In genomic region chr22:30308518-30309230, GRCh38 we compare ENCODE assay signal across 9 cellular contexts. TPM values are rescaled to one million over a fixed set of nuclear protein-coding genes. Genes with fewer than 3 reads are reported as not detected.
DNase-seq lines count a peak whose midpoint lies in the region; ATAC-seq and TF ChIP-seq lines count a peak whose summit lies in the region.
"Had no signal": no experiment of that assay in that cellular context is flagged by ENCODE, and none has a peak within 500 bp of the region (broad histone marks: within the 10 kb centered on the region; RNA-seq: fewer than 3 reads in every experiment).

No MANE protein-coding gene starts in this region.

- no peak overlapping the region for H3K27ac ChIP-seq in HCT116 (ENCODE audit: low read depth, low read length)

- no peaks in the 10 kb centered on the region for H3K9me3 ChIP-seq in HCT116 (ENCODE audit: control insufficient read depth in 1 of 2, insufficient read depth in 1 of 2, low read depth in 1 of 2, low read length in 2 of 2)

- in situ Hi-C loops in Caki2 (cut with HindIII; ENCODE audit: low pct_unique_long_range_greater_than_20kb, low sequenced_read_pairs) = no loop called here

- H3K27ac Mint-ChIP-seq in naive B cell = peak overlapping the region; percentile 89 to 98 (median 98)

- no peak overlapping the region for H3K9ac ChIP-seq in HCT116 (ENCODE audit: low read length)

- POLR2A ChIA-PET in HCT116 (lab: Charles Lee) = interaction anchor here (1.1 to 1.7 kb wide), 2 partner anchors 18 kb away, joined by 3 to 5 read pairs; partner anchors contain the start of gene TBC1D10A

- intact Hi-C loops in HCT116 (cut with micrococcal nuclease) = no loop called here

- H3K4me1 ChIP-seq in HCT116 (ENCODE audit: control insufficient read depth in 1 of 2, insufficient read depth in 2 of 2, low read length in 2 of 2) = peaks cover 61 to 94% of the 10 kb centered on the region in 2 experiments

- H3K4me1 Mint-ChIP-seq in activated T-cell treated with anti-CD3 and anti-CD28 coated beads, Interleukin-2, amount 50 U/mL, for 4 hours (ENCODE audit: low read depth) = peaks cover 99% of the 10 kb centered on the region
- H3K4me1 Mint-ChIP-seq in naive B cell = peaks cover 87 to 100% (median 94%) of the 10 kb centered on the region in 3 donors

- no peak for TF ChIP-seq RAD21 in HCT116 (IDR thresholded peaks at IDR 0.05; ENCODE audit: low read depth)

- no peak overlapping the region for H2AFZ ChIP-seq in HCT116 (ENCODE audit: low read depth, low read length, poor library complexity, severe bottlenecking)

- H3K4me3 Mint-ChIP-seq in activated T-cell treated with anti-CD3 and anti-CD28 coated beads, Interleukin-2, amount 50 U/mL, for 4 hours = peak overlapping the region; percentile 32
- H3K4me3 Mint-ChIP-seq in naive B cell = peak overlapping the region; percentile 56 to 94 (median 78)

- no peak for ATAC-seq in HCT116
- ATAC-seq in activated T-cell treated with anti-CD3 and anti-CD28 coated beads, Interleukin-2, amount 50 U/mL, for 4 hours = no peak
- ATAC-seq in naive B cell (ENCODE audit: low read depth in 2 of 2) = peak in 1 of 2 donors; percentile 17
- ATAC-seq in HG02938 (IDR thresholded peaks at IDR 0.05; ENCODE audit: unreplicated experiment) = no peak

- TF ChIP-seq POLR2A in HCT116 (IDR thresholded peaks at IDR 0.05; ENCODE audit: borderline replicate concordance, extremely low read depth, insufficient read depth, insufficient read length) = no peak

- peaks cover 9% of the 10 kb centered on the region for H3K36me3 Mint-ChIP-seq in activated T-cell treated with anti-CD3 and anti-CD28 coated beads, Interleukin-2, amount 50 U/mL, for 4 hours (ENCODE audit: insufficient read depth)
- H3K36me3 Mint-ChIP-seq in naive B cell = no peaks in the 10 kb centered on the region

- BruUV-seq in HCT116 (replicated peaks; lab: Mats Ljungman, UMichigan) = no TSS peak

- H3K27me3 ChIP-seq in HCT116 (ENCODE audit: insufficient read depth, low read length) = no peaks in the 10 kb centered on the region

- H3K4me3 ChIP-seq in HCT116 (replicated peaks in 1 of 2; ENCODE audit: low read depth in 1 of 2, low read length in 2 of 2) = no peak overlapping the region

- peaks cover 3% of the 10 kb centered on the region for H3K9me3 Mint-ChIP-seq in activated T-cell treated with anti-CD3 and anti-CD28 coated beads, Interleukin-2, amount 50 U/mL, for 4 hours
- no peaks in the 10 kb centered on the region for H3K9me3 Mint-ChIP-seq in naive B cell

- H4K20me1 ChIP-seq in HCT116 (ENCODE audit: insufficient read depth) = no peaks in the 10 kb centered on the region

- RAD21 ChIA-PET in HCT116 (lab: Charles Lee; ENCODE audit: low non-redundant PET in 1 of 2, low total read pairs in 2 of 2, uncharacterized antibody in 2 of 2, unreplicated experiment in 2 of 2) = interaction anchor here in 1 of 2 experiments (0.7 to 1.0 kb wide), 2 partner anchors 18 to 21 kb away, joined by 3 read pairs; partner anchors contain the start of gene TBC1D10A

- H3K27me3 Mint-ChIP-seq in activated T-cell treated with anti-CD3 and anti-CD28 coated beads, Interleukin-2, amount 50 U/mL, for 4 hours (ENCODE audit: low read depth) = no peaks in the 10 kb centered on the region
- no peaks in the 10 kb centered on the region for H3K27me3 Mint-ChIP-seq in naive B cell

- DNase-seq in Caki2 (ENCODE audit: low read depth) = peak; percentile 57
- DNase-seq in HCT116 (ENCODE audit: low read depth, low spot score) = no peak
- DNase-seq in activated T-cell treated with anti-CD3 and anti-CD28 coated beads, Interleukin-2, amount 50 U/mL, for 4 hours = no peak
- no peak for DNase-seq in naive B cell
- DNase-seq in mucosa of gallbladder (ENCODE audit: low spot score) = no peak
- no peak for DNase-seq in occipital lobe (lab: John Stamatoyannopoulos, UW)
- no peak for DNase-seq in COLO668 (lab: John Stamatoyannopoulos, UW; ENCODE audit: unreplicated experiment)
- DNase-seq: NCI-H1048 had no signal

- CTCF ChIA-PET in HCT116 (lab: Charles Lee) = no interaction called here

- 0 out of 2 replicates have a peak, but pooled peaks cover 4% of the 10 kb centered on the region for H3K79me2 ChIP-seq in HCT116 (ENCODE audit: insufficient read depth, low read length)

- H3K36me3 ChIP-seq in HCT116 (ENCODE audit: control insufficient read depth in 1 of 2, insufficient read depth in 2 of 2, low read length in 2 of 2) = no peaks in the 10 kb centered on the region

- H3K4me2 ChIP-seq in HCT116 (ENCODE audit: low read length) = 0 out of 2 replicates have a peak overlapping the region, but pooled peaks have one; percentile 3

- H3K9me2 ChIP-seq in HCT116 (ENCODE audit: insufficient read depth) = no peaks in the 10 kb centered on the region

- TF ChIP-seq CTCF in HCT116 (IDR thresholded peaks at IDR 0.05 in 2 of 3, conservative IDR thresholded peaks at IDR 0.05 in 1 of 3; ENCODE audit: borderline replicate concordance in 1 of 3, insufficient read depth in 1 of 3, low read depth in 2 of 3, low read length in 2 of 3) = no peak

TF ChIP-seq in HCT116, 20 proteins besides CTCF, POLR2A, EP300 and RAD21:
- TF ChIP-seq ZBTB33 (IDR thresholded peaks at IDR 0.05; ENCODE audit: extremely low read depth, insufficient replicate concordance, low read length) = no peak
- no peak for TF ChIP-seq SRF (IDR thresholded peaks at IDR 0.05; ENCODE audit: low read depth)
- peak; percentile 11; the same call in 1 of the 2 replicates for TF ChIP-seq JUND (IDR thresholded peaks at IDR 0.05)
- no peak for TF ChIP-seq EZH2 (IDR thresholded peaks at IDR 0.05)
- no peak for TF ChIP-seq CEBPB (IDR thresholded peaks at IDR 0.05; ENCODE audit: low read depth)
TF ChIP-seq in HCT116: peak in this region for 1.

RNA-seq across cellular contexts. Expression of gene TBC1D10A, which starts 18.1 kb away (rescaled TPM):
- total RNA-seq in Caki2 (2014; rRNA removed; shearing (Covaris generic); ENCODE audit: low replicate concordance) = 44.3 and 45.5 TPM in 2 replicates
- 18.6 TPM for total RNA-seq in HCT116 (2021; ENCODE audit: unreplicated experiment)
- 20.1 and 20.7 TPM in 2 replicates for polyA plus RNA-seq in HCT116 (2012)
- 10 to 100 TPM; 12.6 to 16.4 (median 14.0) TPM for total RNA-seq in activated T-cell treated with anti-CD3 and anti-CD28 coated beads, Interleukin-2, amount 50 U/mL, for 4 hours
- polyA plus RNA-seq in naive B cell (ENCODE audit: low read depth in 6 of 6) = 10 to 100 TPM; 39.9 to 54.0 (median 40.7) TPM
- total RNA-seq in mucosa of gallbladder = 48.4 TPM
- 10.0 TPM for total RNA-seq in occipital lobe

RNA-seq across cellular contexts. Expression of gene CASTOR1, which starts 19.4 kb away (rescaled TPM):
- 14.0 and 16.0 TPM in 2 replicates for total RNA-seq in Caki2 (2014; rRNA removed; shearing (Covaris generic); ENCODE audit: low replicate concordance)
- 6.5 TPM for total RNA-seq in HCT116 (2021; ENCODE audit: unreplicated experiment)
- polyA plus RNA-seq in HCT116 (2012) = 5.2 and 5.6 TPM in 2 replicates
- total RNA-seq in activated T-cell treated with anti-CD3 and anti-CD28 coated beads, Interleukin-2, amount 50 U/mL, for 4 hours = 1 to 10 TPM; 1.1 to 2.9 (median 2.4) TPM
- 10 to 100 TPM in 5 of 6 donors, not detected in 1; 11.0 to 18.5 (median 14.7) TPM for polyA plus RNA-seq in naive B cell (ENCODE audit: low read depth in 6 of 6)
- 19.1 TPM for total RNA-seq in mucosa of gallbladder
- total RNA-seq in occipital lobe = 2.7 TPM

RNA-seq across cellular contexts. Expression of gene OSM, which starts 42.0 kb away (rescaled TPM):
- total RNA-seq in Caki2 (2014; rRNA removed; shearing (Covaris generic); ENCODE audit: low replicate concordance) = not detected in 2 replicates
- not detected for total RNA-seq in HCT116 (2021; ENCODE audit: unreplicated experiment)
- polyA plus RNA-seq in HCT116 (2012) = 0.04 and 0.05 TPM in 2 replicates
- total RNA-seq in activated T-cell treated with anti-CD3 and anti-CD28 coated beads, Interleukin-2, amount 50 U/mL, for 4 hours = 10 to 100 TPM; 18.4 to 30.7 (median 22.2) TPM
- 1 to 10 TPM in 5 of 6 donors, under 1 TPM in 1; 0.66 to 4.7 (median 1.3) TPM for polyA plus RNA-seq in naive B cell (ENCODE audit: low read depth in 6 of 6)
- total RNA-seq in mucosa of gallbladder = 4.7 TPM
- total RNA-seq in occipital lobe = 0.31 TPM

RNA-seq across cellular contexts. Expression of gene SF3A1, which starts 48.0 kb away (rescaled TPM):
- total RNA-seq in Caki2 (2014; rRNA removed; shearing (Covaris generic); ENCODE audit: low replicate concordance) = 12.7 and 15.5 TPM in 2 replicates
- total RNA-seq in HCT116 (2021; ENCODE audit: unreplicated experiment) (230 TPM), mucosa of gallbladder (179 TPM), occipital lobe (16.1 TPM)
- polyA plus RNA-seq in HCT116 (2012) = 130 and 179 TPM in 2 replicates
- total RNA-seq in activated T-cell treated with anti-CD3 and anti-CD28 coated beads, Interleukin-2, amount 50 U/mL, for 4 hours = 100 to 1,000 TPM; 315 to 335 (median 324) TPM
- polyA plus RNA-seq in naive B cell (ENCODE audit: low read depth in 6 of 6) = 100 to 1,000 TPM in 1 of 6 donors, 10 to 100 TPM in 5; 34.1 to 110 (median 80.3) TPM

RNA-seq across cellular contexts. Expression of gene CCDC157, which starts 48.1 kb away (rescaled TPM):
- total RNA-seq in Caki2 (2014; rRNA removed; shearing (Covaris generic); ENCODE audit: low replicate concordance) = 2.0 and 2.2 TPM in 2 replicates
- total RNA-seq in HCT116 (2021; ENCODE audit: unreplicated experiment) (2.1 TPM), mucosa of gallbladder (6.5 TPM), occipital lobe (5.6 TPM)
- 2.1 and 3.1 TPM in 2 replicates for polyA plus RNA-seq in HCT116 (2012)
- total RNA-seq in activated T-cell treated with anti-CD3 and anti-CD28 coated beads, Interleukin-2, amount 50 U/mL, for 4 hours = 1 to 10 TPM; 2.3 to 3.0 (median 2.6) TPM
- 1 to 10 TPM in 3 of 6 donors, under 1 TPM in 2, not detected in 1; 0.47 to 2.6 (median 1.6) TPM for polyA plus RNA-seq in naive B cell (ENCODE audit: low read depth in 6 of 6)
